In the genomic region with DNA sequence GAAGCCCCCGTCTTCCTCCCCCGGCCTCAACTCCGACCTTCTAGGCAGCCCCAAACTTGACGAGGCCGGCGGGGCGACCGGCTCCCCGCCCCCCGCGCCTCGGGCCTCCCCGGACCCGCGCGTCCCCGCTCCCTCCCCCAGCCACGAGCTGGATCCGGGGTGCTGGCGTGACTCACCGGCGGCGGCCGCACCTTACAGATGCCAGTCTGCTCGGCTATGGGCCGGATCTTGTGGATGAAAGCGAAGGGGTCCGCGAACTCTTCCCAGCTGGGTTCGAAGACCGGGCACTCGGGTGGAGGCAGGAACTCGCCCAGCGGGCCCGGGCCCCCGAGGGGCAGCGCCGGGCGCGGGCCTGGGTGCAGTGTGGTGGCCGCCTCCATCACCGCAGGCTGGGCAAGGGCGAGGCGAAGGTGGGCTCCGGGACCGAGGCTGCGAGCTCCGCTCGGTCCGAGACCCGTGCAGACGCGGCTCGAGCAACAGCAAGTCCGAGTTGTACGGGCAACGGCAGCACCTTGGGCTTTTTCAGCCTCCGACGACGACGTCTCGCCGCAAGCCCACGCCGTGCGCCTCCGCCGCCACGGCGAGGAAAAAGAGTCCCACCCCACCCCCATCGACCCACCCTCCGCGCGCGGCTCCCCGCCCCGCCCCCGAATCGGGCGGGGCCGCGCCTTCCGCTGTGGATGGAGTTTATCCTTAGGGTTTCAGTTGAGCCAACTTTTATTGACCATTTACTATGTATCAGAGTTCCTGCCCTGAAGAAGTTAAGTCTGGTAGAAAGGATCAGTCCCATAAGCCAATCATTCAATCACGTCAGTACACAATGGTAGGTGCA, we compare ENCODE assay signal across 8 cellular contexts.
A peak's percentile ranks its signal among the peaks of the same experiment; 100 is the strongest.
DNase-seq lines count a peak whose midpoint lies in the region; ATAC-seq and TF ChIP-seq lines count a peak whose summit lies in the region.

A gene (minus strand): TSS at position 496 of the 832 bp plus-strand sequence. CDS start 116 bp downstream, at position 380.

- no peaks in the 10 kb centered on the region for H3K9me3 ChIP-seq in endocrine pancreas (ENCODE audit: control insufficient read depth, low read length)

- TF ChIP-seq POLR2A in GM19099 (IDR thresholded peaks at IDR 0.05; ENCODE audit: extremely low read depth, insufficient read length, low read depth), result peak; percentile 71

- peak within 1 kb of the TSS; percentile 49 for H3K27ac ChIP-seq in 22Rv1

- DNase-seq in NCI-H774 (lab: John Stamatoyannopoulos, UW) (peak; percentile 65), medulla oblongata (ENCODE audit: extremely low spot score) (peak; percentile 62)
- DNase-seq in activated CD8-positive, alpha-beta memory T cell treated with anti-CD3 and anti-CD28 coated beads for 48 hours (ENCODE audit: low read depth in 2 of 3, low spot score in 2 of 3), result peak; percentile 35 to 45 (median 38)
- DNase-seq in stimulated activated CD4-positive, alpha-beta T cell treated with anti-CD3 and anti-CD28 coated beads, TNF-alpha, amount 100 ng/mL, for 4 hours (ENCODE audit: low read depth in 3 of 3), result peak; percentile 46 to 61 (median 53)

- no peaks in the 10 kb centered on the region for H3K27me3 ChIP-seq in endocrine pancreas (ENCODE audit: control insufficient read depth, insufficient read depth, low read length)

- peak within 1 kb of the TSS; percentile 42 for H3K9ac ChIP-seq in endocrine pancreas (ENCODE audit: control insufficient read depth, insufficient read depth, low read length)

- peak within 1 kb of the TSS; percentile 80 for H3K4me3 ChIP-seq in endocrine pancreas (ENCODE audit: control insufficient read depth, insufficient read depth, low read length)

- no peak for TF ChIP-seq CTCF in 22Rv1 (IDR thresholded peaks at IDR 0.05)

- H3K4me1 ChIP-seq in endocrine pancreas (ENCODE audit: control insufficient read depth, insufficient read depth, low read length), result peaks cover 10% of the 10 kb centered on the region

- ATAC-seq in GM18870 (IDR thresholded peaks at IDR 0.05; ENCODE audit: unreplicated experiment), result no peak

- no peaks in the 10 kb centered on the region for H3K36me3 ChIP-seq in endocrine pancreas (ENCODE audit: control insufficient read depth, insufficient read depth, low read length)
